Comparison of ENCODE assay signal across 12 cellular contexts in genomic region chr5:156479864-156480263, GRCh38.
DNase-seq lines count a peak whose midpoint lies in the region; ATAC-seq and TF ChIP-seq lines count a peak whose summit lies in the region.
"Had no signal": no experiment of that assay in that cellular context is flagged by ENCODE, and none has a peak within 500 bp of the region (broad histone marks: within the 10 kb centered on the region; RNA-seq: fewer than 3 reads in every experiment).

No MANE protein-coding gene starts in this region.

- no peak overlapping the region for H3K4me3 Mint-ChIP-seq in GM23338

- H3K27me3 ChIP-seq in GM23338 (ENCODE audit: insufficient read depth): no peaks in the 10 kb centered on the region
- H3K27me3 ChIP-seq: pancreas, SJSA1 had no signal

- H3K79me2 ChIP-seq in GM23338 (replicated peaks; ENCODE audit: insufficient read depth): no peaks in the 10 kb centered on the region

- peaks cover 10% of the 10 kb centered on the region for H3K4me1 Mint-ChIP-seq in GM23338

- H3F3A ChIP-seq in GM23338 (replicated peaks; ENCODE audit: low read depth): no peaks in the 10 kb centered on the region

- H3K9me2 ChIP-seq in GM23338 (ENCODE audit: insufficient read depth): peaks cover 5% of the 10 kb centered on the region; the same call in 1 of the 2 replicates

- peaks cover 5% of the 10 kb centered on the region for H3K27me3 Mint-ChIP-seq in GM23338 (ENCODE audit: insufficient read depth, low read depth, poor library complexity)

- no peak for TF ChIP-seq CTCF in AG09309 (IDR thresholded peaks at IDR 0.05; ENCODE audit: control insufficient read depth, insufficient read depth, low read depth, low read length, missing control alignments)
- no peak for TF ChIP-seq CTCF in GM23338 (conservative IDR thresholded peaks at IDR 0.05; ENCODE audit: low read depth in 2 of 2)

- H3K9me3 Mint-ChIP-seq in GM23338: 0 out of 3 replicates have a peak, but pooled peaks cover 3% of the 10 kb centered on the region

- no peak for ATAC-seq in GM23338
- ATAC-seq: pancreas had no signal

- no peaks in the 10 kb centered on the region for H3K36me3 ChIP-seq in GM23338 (ENCODE audit: insufficient read depth)
- H3K36me3 ChIP-seq: pancreas, SJSA1 had no signal

- no peak overlapping the region for H3K4me2 ChIP-seq in GM23338

- H3K27ac ChIP-seq in GM23338 (ENCODE audit: low read depth): no peak overlapping the region
- H3K27ac ChIP-seq: pancreas, SJSA1 had no signal

- no peak overlapping the region for H3K27ac Mint-ChIP-seq in GM23338

- peak overlapping the region; percentile 52; the same call in 1 of the 2 replicates for H2AFZ ChIP-seq in GM23338

- DNase-seq in AG09309 (ENCODE audit: low read depth): peak; percentile 83
- no peak for DNase-seq in GM23338 (ENCODE audit: low spot score)
- DNase-seq in RKO (ENCODE audit: low spot score): peak; percentile 4
- DNase-seq in fibroblast of the conjunctiva (ENCODE audit: low read depth): peak; percentile 91
- DNase-seq in amygdala (lab: John Stamatoyannopoulos, UW): no peak
- DNase-seq in NCI-H187 (lab: John Stamatoyannopoulos, UW): no peak
- DNase-seq in NCI-H1048 (lab: John Stamatoyannopoulos, UW): no peak
- no peak for DNase-seq in GDM1 (lab: John Stamatoyannopoulos, UW)
- DNase-seq: dermis blood vessel endothelial cell, islet precursor cell, pancreas had no signal

- H3K4me3 ChIP-seq in AG09309 (ENCODE audit: control insufficient read depth, low read depth, low read length): no peak overlapping the region
- no peak overlapping the region for H3K4me3 ChIP-seq in GM23338
- H3K4me3 ChIP-seq: pancreas, SJSA1 had no signal

- no peaks in the 10 kb centered on the region for H3K36me3 Mint-ChIP-seq in GM23338 (ENCODE audit: low read depth)

- H4K20me1 ChIP-seq in GM23338 (replicated peaks; ENCODE audit: insufficient read depth): no peaks in the 10 kb centered on the region

- no peaks in the 10 kb centered on the region for H3K4me1 ChIP-seq in GM23338 (ENCODE audit: insufficient read depth)
- H3K4me1 ChIP-seq: pancreas, SJSA1 had no signal

TF ChIP-seq in GM23338, 12 proteins besides CTCF, POLR2A, EP300 and RAD21:
- TF ChIP-seq STAT1 (IDR thresholded peaks at IDR 0.05; ENCODE audit: unreplicated experiment): no peak
- no peak for TF ChIP-seq ZNF462 (CRISPR knock-in tag; IDR thresholded peaks at IDR 0.05)
- TF ChIP-seq EZH2phosphoT487 (IDR thresholded peaks at IDR 0.05; ENCODE audit: unreplicated experiment): no peak
- TF ChIP-seq POLR2AphosphoS5 (IDR thresholded peaks at IDR 0.05; ENCODE audit: low read depth): no peak
- no peak for TF ChIP-seq ZNF114 (CRISPR knock-in tag; IDR thresholded peaks at IDR 0.05)
- TF ChIP-seq CREB1 (CRISPR knock-in tag; IDR thresholded peaks at IDR 0.05; ENCODE audit: low read depth): no peak
- no peak for TF ChIP-seq NANOG (IDR thresholded peaks at IDR 0.05; ENCODE audit: borderline replicate concordance)

Comparison
In these comparisons a context has a peak if more than half of its experiments do, and no peak if none do; other contexts are left out.
1. DNase-seq: peak in AG09309 (single experiment), RKO (single experiment) and fibroblast of the conjunctiva (single experiment); none in GM23338 (single experiment), amygdala (0 of 56), NCI-H187 (0 of 2), NCI-H1048 (single experiment) and GDM1 (single experiment).